Comparison of ENCODE assay signal across 11 cellular contexts in genomic region chr3:124774305-124774673, GRCh38. TPM values are rescaled to one million over a fixed set of nuclear protein-coding genes. Genes with fewer than 3 reads are reported as not detected.
DNase-seq lines count a peak whose midpoint lies in the region; ATAC-seq, FAIRE-seq and TF ChIP-seq lines count a peak whose summit lies in the region.
"Had no signal": no experiment of that assay in that cellular context is flagged by ENCODE, and none has a peak within 500 bp of the region (broad histone marks: within the 10 kb centered on the region; RNA-seq: fewer than 3 reads in every experiment).

No MANE protein-coding gene starts in this region.

- H4K20me1 ChIP-seq in MM.1S (ENCODE audit: insufficient read depth, low read length) (no peaks in the 10 kb centered on the region), fibroblast of lung (ENCODE audit: control insufficient read depth, extremely low read depth, insufficient read depth, low read length) (no peaks in the 10 kb centered on the region)
- H4K20me1 ChIP-seq: BLaER1 had no signal

- H3K27me3 Mint-ChIP-seq in T-cell: peaks cover 28 to 29% of the 10 kb centered on the region in 2 donors

- H3F3A ChIP-seq in MM.1S (ENCODE audit: insufficient read depth, low read length): peaks cover 35% of the 10 kb centered on the region

- H3K36me3 ChIP-seq in ACC112 (ENCODE audit: insufficient read depth, low read length) (no peaks in the 10 kb centered on the region), MM.1S (replicated peaks; ENCODE audit: insufficient read depth, low read length) (no peaks in the 10 kb centered on the region), fibroblast of lung (ENCODE audit: control insufficient read depth, insufficient read depth, low read length) (no peaks in the 10 kb centered on the region), prostate gland (no peaks in the 10 kb centered on the region)
- H3K36me3 ChIP-seq: BLaER1 had no signal

- H3K27me3 ChIP-seq in ACC112 (ENCODE audit: insufficient read depth, low read length): no peaks in the 10 kb centered on the region
- no peaks in the 10 kb centered on the region for H3K27me3 ChIP-seq in MM.1S (replicated peaks; ENCODE audit: insufficient read depth, low read length)
- no peaks in the 10 kb centered on the region for H3K27me3 ChIP-seq in fibroblast of lung (ENCODE audit: control insufficient read depth, insufficient read depth, low read length)
- no peaks in the 10 kb centered on the region for H3K27me3 ChIP-seq in prostate gland (replicated peaks; ENCODE audit: insufficient read depth)

- peak overlapping the region; percentile 31; the same call in 1 of the 2 replicates for H3K27ac ChIP-seq in ACC112 (ENCODE audit: low read depth, low read length)
- peak overlapping the region; percentile 85; the same call in 1 of the 2 replicates for H3K27ac ChIP-seq in MM.1S (ENCODE audit: low read length)
- H3K27ac ChIP-seq in fibroblast of lung (ENCODE audit: insufficient read depth, low read length): peak overlapping the region; percentile 16
- no peak overlapping the region for H3K27ac ChIP-seq in prostate gland
- H3K27ac ChIP-seq: BLaER1 had no signal

- H3K4me1 ChIP-seq in ACC112 (ENCODE audit: control insufficient read depth, insufficient read depth, low read length, unreplicated experiment) (peaks cover 31% of the 10 kb centered on the region), MM.1S (ENCODE audit: low read length) (peaks cover 59% of the 10 kb centered on the region), fibroblast of lung (ENCODE audit: control insufficient read depth, extremely low read depth, insufficient read depth, low read length) (peaks cover 30% of the 10 kb centered on the region), prostate gland (replicated peaks) (no peaks in the 10 kb centered on the region)

- POLR2A ChIA-PET in T-cell (lab: Charles Lee): no interaction called here

- H3K9ac ChIP-seq in MM.1S (ENCODE audit: low read length) (no peak overlapping the region), fibroblast of lung (ENCODE audit: insufficient read depth, low read length) (no peak overlapping the region)
- H3K9ac ChIP-seq: BLaER1 had no signal

- DNase-seq in MM.1S (no peak), fibroblast of lung (ENCODE audit: low read depth in 2 of 2) (peak; percentile 43 to 85), myocyte (ENCODE audit: low read depth) (peak; percentile 88), prostate gland (ENCODE audit: low spot score) (no peak), GM12892 (ENCODE audit: insufficient read length) (no peak), NOMO-1 treated with DMSO at 0.1 percent for 48 hours (lab: John Stamatoyannopoulos, UW; ENCODE audit: unreplicated experiment) (no peak), T-cell (no peak)

- H3K9me2 ChIP-seq in MM.1S (replicated peaks; ENCODE audit: insufficient read depth, low read length): no peaks in the 10 kb centered on the region

- no peaks in the 10 kb centered on the region for H3K79me2 ChIP-seq in ACC112 (ENCODE audit: control insufficient read depth, insufficient read depth, low read length, unreplicated experiment)
- no peaks in the 10 kb centered on the region for H3K79me2 ChIP-seq in MM.1S (ENCODE audit: low read length)
- no peaks in the 10 kb centered on the region for H3K79me2 ChIP-seq in fibroblast of lung (ENCODE audit: control insufficient read depth, insufficient read depth, low read length)

- peaks cover 0 to 5% (median 0%) of the 10 kb centered on the region in 3 donors for H3K4me1 Mint-ChIP-seq in T-cell

- TF ChIP-seq CTCF in MM.1S (IDR thresholded peaks at IDR 0.05; ENCODE audit: low read length) (no peak), fibroblast of lung (conservative IDR thresholded peaks at IDR 0.05 in 1 of 2, IDR thresholded peaks at IDR 0.05 in 1 of 2; ENCODE audit: low read depth in 1 of 2, low read length in 2 of 2) (no peak), prostate gland (IDR thresholded peaks at IDR 0.05) (no peak)

- intact Hi-C loops in prostate gland (cut with DNase I): no loop called here

- CTCF ChIA-PET in T-cell (lab: Charles Lee): no interaction called here

- H3K4me3 Mint-ChIP-seq in T-cell: no peak overlapping the region

- ATAC-seq in T-cell (replicated peaks in 1 of 4): no peak
- ATAC-seq: activated naive CD4-positive, alpha-beta T cell treated with anti-CD3 and anti-CD28 coated beads, Interleukin-2, amount 50 U/mL, for 72 hours had no signal

- H3K9me3 ChIP-seq in MM.1S (replicated peaks; ENCODE audit: insufficient read depth, low read length) (no peaks in the 10 kb centered on the region), fibroblast of lung (ENCODE audit: control insufficient read depth, insufficient read depth, low read depth, low read length) (no peaks in the 10 kb centered on the region), prostate gland (no peaks in the 10 kb centered on the region)
- H3K9me3 ChIP-seq: BLaER1 had no signal

- H3K27ac Mint-ChIP-seq in T-cell: no peak overlapping the region
- H3K27ac Mint-ChIP-seq: activated naive CD4-positive, alpha-beta T cell treated with anti-CD3 and anti-CD28 coated beads, Interleukin-2, amount 50 U/mL, for 72 hours had no signal

- H3K4me3 ChIP-seq in ACC112 (ENCODE audit: low read depth, low read length) (0 out of 2 replicates have a peak overlapping the region, but pooled peaks have one; percentile 12), MM.1S (ENCODE audit: low read length) (no peak overlapping the region), fibroblast of lung (replicated peaks in 1 of 4; ENCODE audit: control extremely low read depth in 1 of 4, insufficient read depth in 1 of 4, low read depth in 3 of 4, low read length in 4 of 4) (no peak overlapping the region), prostate gland (no peak overlapping the region)
- H3K4me3 ChIP-seq: BLaER1, lung had no signal

- H2AFZ ChIP-seq in ACC112 (ENCODE audit: low read length, unreplicated experiment): no peak overlapping the region
- no peak overlapping the region for H2AFZ ChIP-seq in MM.1S (ENCODE audit: low read length)
- no peak overlapping the region for H2AFZ ChIP-seq in fibroblast of lung (ENCODE audit: low read length)

- no peak for FAIRE-seq in GM12892 (lab: Jason Lieb, UNC)

- H3K9me3 Mint-ChIP-seq in T-cell: no peaks in the 10 kb centered on the region
- H3K9me3 Mint-ChIP-seq: activated naive CD4-positive, alpha-beta T cell treated with anti-CD3 and anti-CD28 coated beads, Interleukin-2, amount 50 U/mL, for 72 hours had no signal

- H3K4me2 ChIP-seq in MM.1S (ENCODE audit: low read depth, low read length) (no peak overlapping the region), fibroblast of lung (ENCODE audit: extremely low read depth, insufficient read depth, low read length) (peak overlapping the region; percentile 28)
- H3K4me2 ChIP-seq: BLaER1 had no signal

- TF ChIP-seq POLR2A in prostate gland (IDR thresholded peaks at IDR 0.05) (no peak), GM12892 (IDR thresholded peaks at IDR 0.05; ENCODE audit: low read depth, low read length) (no peak)

- H3K36me3 Mint-ChIP-seq in T-cell: no peaks in the 10 kb centered on the region
- H3K36me3 Mint-ChIP-seq: activated naive CD4-positive, alpha-beta T cell treated with anti-CD3 and anti-CD28 coated beads, Interleukin-2, amount 50 U/mL, for 72 hours had no signal

- WGBS in prostate gland: 48% methylated on average over 5 of the region's 5 CpGs

RNA-seq across cellular contexts. Expression of gene UMPS, which starts 44.0 kb away (rescaled TPM):
- 21.6 and 23.1 TPM in 2 replicates for total RNA-seq in fibroblast of lung
- polyA plus RNA-seq in fibroblast of lung: 25.0 and 34.3 TPM in 2 replicates
- polyA plus RNA-seq in fibroblast of lung (2012): 17.8 and 25.4 TPM in 2 replicates
- 7.5 and 10.1 TPM in 2 replicates for polyA minus RNA-seq in fibroblast of lung (ENCODE audit: low replicate concordance)
- 11.6 and 18.7 TPM in 2 replicates for total RNA-seq in myocyte
- polyA plus RNA-seq in myocyte (2012): 19.9 TPM
- 10 to 100 TPM; 22.2 to 23.5 TPM for total RNA-seq in prostate gland
- polyA plus RNA-seq in GM12892 (2012; ENCODE audit: missing spikeins): 25.1 TPM
- 10 to 100 TPM; 14.9 to 29.6 (median 21.1) TPM for total RNA-seq in T-cell

Comparison
In these comparisons a context has a peak if more than half of its experiments do, and no peak if none do; other contexts are left out.
1. H3K27ac ChIP-seq: peak in ACC112 (single experiment), MM.1S (single experiment) and fibroblast of lung (single experiment); none in prostate gland (0 of 2).
2. DNase-seq: peak in fibroblast of lung (2 of 2) and myocyte (single experiment); none in MM.1S (single experiment), prostate gland (single experiment), GM12892 (single experiment), NOMO-1 treated with DMSO at 0.1 percent for 48 hours (single experiment) and T-cell (0 of 34).